Comparison of ENCODE assay signal across 13 cellular contexts in the genomic region with DNA sequence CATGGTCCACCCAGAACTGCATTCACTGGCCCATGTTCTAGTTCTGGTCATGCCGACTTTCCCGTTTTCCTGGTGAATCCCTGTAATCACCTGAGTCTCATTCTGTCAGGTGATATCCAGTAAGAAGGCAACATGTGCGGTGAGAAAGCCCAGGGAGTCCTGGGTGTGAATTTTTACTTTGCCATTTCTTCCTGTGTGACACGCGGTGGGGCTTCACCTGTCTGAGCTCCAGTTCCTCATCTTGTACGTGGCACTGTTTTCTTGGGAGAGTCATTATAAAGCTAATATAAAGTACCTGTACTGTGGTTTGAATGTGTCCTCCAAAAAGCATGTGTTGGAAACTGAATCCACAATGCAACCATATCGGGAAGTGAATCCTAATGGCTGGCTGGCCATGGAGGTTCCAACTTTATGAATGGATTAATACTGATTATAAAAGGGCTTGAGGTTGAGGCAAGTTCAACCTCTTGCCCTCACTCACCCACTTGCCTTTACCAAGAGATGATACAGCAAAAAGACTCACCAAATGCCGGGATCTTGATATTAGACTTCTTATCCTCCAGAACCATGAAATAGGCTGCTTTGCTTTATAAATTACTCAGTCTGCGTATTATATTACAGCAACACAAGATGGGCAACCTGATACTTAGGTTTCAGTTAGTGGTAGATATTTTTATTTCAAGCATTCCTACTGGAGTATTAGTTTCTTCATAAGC. TPM values are rescaled to one million over a fixed set of nuclear protein-coding genes. Genes with fewer than 3 reads are reported as not detected.
A peak's percentile ranks its signal among the peaks of the same experiment; 100 is the strongest.
DNase-seq lines count a peak whose midpoint lies in the region; ATAC-seq and TF ChIP-seq lines count a peak whose summit lies in the region.
"Had no signal": no experiment of that assay in that cellular context is flagged by ENCODE, and none has a peak within 500 bp of the region (broad histone marks: within the 10 kb centered on the region; RNA-seq: fewer than 3 reads in every experiment).

No MANE protein-coding gene starts in this region.

- no peaks in the 10 kb centered on the region for H3K4me1 ChIP-seq in right cardiac atrium (ENCODE audit: control insufficient read depth, insufficient read depth, low read length)
- H3K4me1 ChIP-seq: prostate gland had no signal

- no peak overlapping the region for H3K27ac ChIP-seq in right cardiac atrium (ENCODE audit: low read length)
- H3K27ac ChIP-seq: GM23248, prostate gland had no signal

- H3K4me3 Mint-ChIP-seq in activated B cell treated with CpG ODN at 0.5 μM for 24 hours, result peak overlapping the region; percentile 98
- H3K4me3 Mint-ChIP-seq in endothelial cell (ENCODE audit: unreplicated experiment), result peak overlapping the region; percentile 3
- H3K4me3 Mint-ChIP-seq in type B pancreatic cell, result no peak overlapping the region

- no peaks in the 10 kb centered on the region for H3K9me3 Mint-ChIP-seq in activated B cell treated with CpG ODN at 0.5 μM for 24 hours
- H3K9me3 Mint-ChIP-seq in endothelial cell (ENCODE audit: unreplicated experiment), result no peaks in the 10 kb centered on the region
- no peaks in the 10 kb centered on the region for H3K9me3 Mint-ChIP-seq in type B pancreatic cell

- peaks cover 79% of the 10 kb centered on the region for H3K4me1 Mint-ChIP-seq in activated B cell treated with CpG ODN at 0.5 μM for 24 hours
- peaks cover 43% of the 10 kb centered on the region for H3K4me1 Mint-ChIP-seq in endothelial cell (ENCODE audit: unreplicated experiment)
- peaks cover 5% of the 10 kb centered on the region for H3K4me1 Mint-ChIP-seq in type B pancreatic cell (ENCODE audit: unreplicated experiment)

- peak; percentile 32 for DNase-seq in stimulated activated CD4-positive, alpha-beta T cell treated with anti-CD3 and anti-CD28 coated beads, Interleukin-2, amount 100 ng/mL, for 4 hours (ENCODE audit: low read depth)
- DNase-seq in stimulated activated CD4-positive, alpha-beta T cell treated with anti-CD3 and anti-CD28 coated beads, Interleukin-1b, Interleukin-23, amount 100 ng/mL, for 48 hours, result no peak
- DNase-seq in activated B cell treated with CpG ODN at 0.5 μM for 24 hours (no peak), endothelial cell (ENCODE audit: low spot score) (no peak), type B pancreatic cell (ENCODE audit: extremely low spot score, unreplicated experiment) (no peak), GM20000 (ENCODE audit: low spot score) (no peak), right cardiac atrium (no peak), NAMALWA (ENCODE audit: low spot score) (no peak)
- DNase-seq: activated CD4-positive, CD25-positive, alpha-beta regulatory T cell treated with anti-CD3 and anti-CD28 coated beads, Interleukin-2, amount 50 U/mL, for 72 hours; AML-193; GM23248; stomach had no signal

- TF ChIP-seq CTCF in activated B cell treated with CpG ODN at 0.5 μM for 24 hours (IDR thresholded peaks at IDR 0.05) (no peak), endothelial cell (IDR thresholded peaks at IDR 0.05; ENCODE audit: unreplicated experiment) (no peak), type B pancreatic cell (conservative IDR thresholded peaks at IDR 0.05) (no peak), GM20000 (IDR thresholded peaks at IDR 0.05; ENCODE audit: extremely low read depth, missing control alignments) (no peak)

- H3K9me3 ChIP-seq in right cardiac atrium (ENCODE audit: control insufficient read depth, low read length), result no peaks in the 10 kb centered on the region
- H3K9me3 ChIP-seq: prostate gland, stomach had no signal

- 83% methylated on average over 9 of the region's 9 CpGs for WGBS in right cardiac atrium

- no peaks in the 10 kb centered on the region for H3K27me3 ChIP-seq in right cardiac atrium (ENCODE audit: control insufficient read depth, insufficient read depth)
- H3K27me3 ChIP-seq: stomach had no signal

- POLR2A ChIA-PET in activated B cell treated with CpG ODN at 0.5 μM for 24 hours (lab: Charles Lee), result interaction anchor here (0.5 to 11.6 kb wide), 15 partner anchors 12 to 709 kb away, joined by 3 to 460 read pairs (median 11); a partner anchor contains a TSS

- CTCF ChIA-PET in activated B cell treated with CpG ODN at 0.5 μM for 24 hours (lab: Charles Lee), result interaction anchor here (0.6 to 8.1 kb wide), 10 partner anchors 11 to 93 kb away, joined by 3 to 83 read pairs (median 6); no protein-coding TSS in a partner anchor

- no peak overlapping the region for H3K4me3 ChIP-seq in right cardiac atrium (ENCODE audit: low read length)
- H3K4me3 ChIP-seq: GM23248, prostate gland had no signal

- H3K27me3 Mint-ChIP-seq in activated B cell treated with CpG ODN at 0.5 μM for 24 hours, result no peaks in the 10 kb centered on the region
- H3K27me3 Mint-ChIP-seq in endothelial cell (ENCODE audit: unreplicated experiment), result peaks cover 10% of the 10 kb centered on the region
- H3K27me3 Mint-ChIP-seq in type B pancreatic cell, result peaks cover 18% of the 10 kb centered on the region

- intact Hi-C loops in activated B cell treated with CpG ODN at 0.5 μM for 24 hours (cut with micrococcal nuclease) (no loop called here), right cardiac atrium (cut with DNase I) (loop anchor here in 2 of 4 donors (5.0 kb wide), 1 partner anchor 38 kb away; no protein-coding TSS in a partner anchor)

- ATAC-seq in activated B cell treated with CpG ODN at 0.5 μM for 24 hours (ENCODE audit: low read depth) (no peak), right cardiac atrium (no peak)

- peaks cover 50% of the 10 kb centered on the region for H3K36me3 Mint-ChIP-seq in activated B cell treated with CpG ODN at 0.5 μM for 24 hours (ENCODE audit: low read depth)
- peaks cover 33% of the 10 kb centered on the region for H3K36me3 Mint-ChIP-seq in endothelial cell (ENCODE audit: low read depth, unreplicated experiment)
- peaks cover 4% of the 10 kb centered on the region for H3K36me3 Mint-ChIP-seq in type B pancreatic cell

- peak overlapping the region; percentile 75 for H3K27ac Mint-ChIP-seq in activated B cell treated with CpG ODN at 0.5 μM for 24 hours
- no peak overlapping the region for H3K27ac Mint-ChIP-seq in endothelial cell (ENCODE audit: unreplicated experiment)
- peak overlapping the region; percentile 55 for H3K27ac Mint-ChIP-seq in type B pancreatic cell

RNA-seq across cellular contexts. Expression of a gene that starts 5.1 kb away (rescaled TPM):
- 737 and 740 TPM in 2 replicates for total RNA-seq in activated B cell treated with CpG ODN at 0.5 μM for 24 hours
- 274 TPM for total RNA-seq in endothelial cell (ENCODE audit: unreplicated experiment)
- total RNA-seq in type B pancreatic cell (ENCODE audit: low replicate concordance), result 50.8 and 109 TPM in 2 replicates
- total RNA-seq in right cardiac atrium, result 100 to 1,000 TPM; 180 to 230 (median 214) TPM
- 227 TPM for polyA plus RNA-seq in right cardiac atrium
